Comparison of ENCODE assay signal across 8 cellular contexts in genomic region chr7:101688183-101688831, GRCh38.
DNase-seq lines count a peak whose midpoint lies in the region; FAIRE-seq and TF ChIP-seq lines count a peak whose summit lies in the region.

No MANE protein-coding gene starts in this region.

- H3K9me3 ChIP-seq in neutrophil, result no peaks in the 10 kb centered on the region

- peak overlapping the region; percentile 22 to 25 for H3K4me3 ChIP-seq in foreskin fibroblast (ENCODE audit: low read depth in 1 of 2, low read length in 2 of 2)
- peak overlapping the region; percentile 55 to 61 for H3K4me3 ChIP-seq in neutrophil (ENCODE audit: low read depth in 1 of 2, low read length in 1 of 2)

- no peaks in the 10 kb centered on the region for H3K27me3 ChIP-seq in neutrophil

- H3K27ac ChIP-seq in neutrophil, result peak overlapping the region; percentile 39

- no peaks in the 10 kb centered on the region for H3K36me3 ChIP-seq in neutrophil

- H3K4me1 ChIP-seq in neutrophil (ENCODE audit: control insufficient read depth in 1 of 2, insufficient read depth in 1 of 2, low read depth in 1 of 2, low read length in 1 of 2), result peaks cover 19 to 21% of the 10 kb centered on the region in 2 experiments

- DNase-seq in NCI-H524 (lab: John Stamatoyannopoulos, UW), result peak; percentile 50 to 58
- DNase-seq in NCI-H524 treated with DMSO at 0.1 percent for 48 hours (lab: John Stamatoyannopoulos, UW), result no peak
- DNase-seq in HK-2 (ENCODE audit: unreplicated experiment), result peak; percentile 88
- DNase-seq in RCC 7860 (ENCODE audit: low spot score), result peak; percentile 54
- peak; percentile 63 to 66 for DNase-seq in activated T-helper 1 cell treated with anti-CD3 and anti-CD28 coated beads, Interleukin-2, amount 50 U/mL, for 16 hours (ENCODE audit: low read depth in 1 of 2, low spot score in 1 of 2)
- DNase-seq in foreskin fibroblast, result peak; percentile 46 to 83
- peak; percentile 70 for DNase-seq in superior temporal gyrus (ENCODE audit: extremely low spot score)

- TF ChIP-seq CTCF in foreskin fibroblast (IDR thresholded peaks at IDR 0.05; ENCODE audit: low read depth, low read length), result peak; percentile 79
- TF ChIP-seq CTCF in neutrophil (IDR thresholded peaks at IDR 0.05), result peak; percentile 95

- no peak for FAIRE-seq in RCC 7860 (lab: Jason Lieb, UNC)
